12 cellular contexts compared by ENCODE assay signal in genomic region chr18:74284501-74285004, GRCh38.
DNase-seq lines count a peak whose midpoint lies in the region.
"Had no signal": no experiment of that assay in that cellular context is flagged by ENCODE, and none has a peak within 500 bp of the region (broad histone marks: within the 10 kb centered on the region; RNA-seq: fewer than 3 reads in every experiment).

No MANE protein-coding gene starts in this region.

- H3K4me1 ChIP-seq in neuron (ENCODE audit: insufficient read depth, low read length): peaks cover 30% of the 10 kb centered on the region

- DNase-seq in AG08396 (ENCODE audit: low spot score): peak; percentile 1
- DNase-seq in NCI-H69 (lab: John Stamatoyannopoulos, UW): peak; percentile 91
- DNase-seq in globus pallidus (ENCODE audit: low spot score): peak; percentile 75
- no peak for DNase-seq in NCI-H2029 (lab: John Stamatoyannopoulos, UW)
- DNase-seq in HPDE6-E6E7 (ENCODE audit: extremely low spot score): no peak
- no peak for DNase-seq in stimulated activated naive CD4-positive, alpha-beta T cell treated with Interleukin-2 at 50 U/mL for 16 hours (lab: John Stamatoyannopoulos, UW)
- DNase-seq in iPS-NIHi11 (ENCODE audit: low spot score): no peak
- DNase-seq: activated effector memory CD4-positive, alpha-beta T cell treated with anti-CD3 and anti-CD28 coated beads, Interleukin-2, amount 50 U/mL, for 16 hours; mammary epithelial cell; RPMI8226; stimulated activated CD4-positive, alpha-beta T cell treated with anti-CD3 and anti-CD28 coated beads, Interleukin-4, amount 100 ng/mL, for 24 hours had no signal

- no peak overlapping the region for H3K4me3 ChIP-seq in neuron (ENCODE audit: low read length)

- H2AFZ ChIP-seq in neuron (ENCODE audit: low read depth, low read length): peak overlapping the region; percentile 6

- no peaks in the 10 kb centered on the region for H3K9me3 ChIP-seq in neuron (ENCODE audit: low read length)

- H3K27me3 ChIP-seq in neuron (ENCODE audit: insufficient read depth, low read length): no peaks in the 10 kb centered on the region

- H3K36me3 ChIP-seq in neuron (ENCODE audit: insufficient read depth, low read length): no peaks in the 10 kb centered on the region

Comparison
In these comparisons a context has a peak if more than half of its experiments do, and no peak if none do; other contexts are left out.
1. DNase-seq: peak in AG08396 (single experiment), NCI-H69 (single experiment) and globus pallidus (single experiment); none in NCI-H2029 (single experiment), HPDE6-E6E7 (single experiment), stimulated activated naive CD4-positive, alpha-beta T cell treated with Interleukin-2 at 50 U/mL for 16 hours (single experiment) and iPS-NIHi11 (single experiment).